Comparison of ENCODE assay signal across 9 cellular contexts in genomic region chr6:116682334-116682712, GRCh38. TPM values are rescaled to one million over a fixed set of nuclear protein-coding genes. Genes with fewer than 3 reads are reported as not detected.
DNase-seq lines count a peak whose midpoint lies in the region; ATAC-seq and TF ChIP-seq lines count a peak whose summit lies in the region.
"Had no signal": no experiment of that assay in that cellular context is flagged by ENCODE, and none has a peak within 500 bp of the region (broad histone marks: within the 10 kb centered on the region; RNA-seq: fewer than 3 reads in every experiment).

No MANE protein-coding gene starts in this region.

- no peaks in the 10 kb centered on the region for H3K9me3 ChIP-seq in testis

- 46 to 55% methylated on average over 5 of the region's 5 CpGs for WGBS in testis, 2 donors

- H3K27ac ChIP-seq in brain microvascular endothelial cell (no peak overlapping the region), testis (no peak overlapping the region)
- H3K27ac ChIP-seq: KMS-11 had no signal

- peak; percentile 57 for DNase-seq in Ammon's horn (ENCODE audit: low spot score)
- DNase-seq in SIG-M5 treated with dmso at 0.1 percent for 504 hours (lab: John Stamatoyannopoulos, UW; ENCODE audit: unreplicated experiment), result peak; percentile 77
- peak; percentile 3 for DNase-seq in brain microvascular endothelial cell
- peak; percentile 30 to 62 for DNase-seq in lung microvascular endothelial cell (ENCODE audit: low read depth in 2 of 2)
- no peak for DNase-seq in testis
- DNase-seq in posterior vena cava (ENCODE audit: low spot score), result no peak

- no peaks in the 10 kb centered on the region for H3K36me3 ChIP-seq in brain microvascular endothelial cell (replicated peaks)
- no peaks in the 10 kb centered on the region for H3K36me3 ChIP-seq in testis (ENCODE audit: low read depth, missing control alignments)

- TF ChIP-seq CTCF in brain microvascular endothelial cell (IDR thresholded peaks at IDR 0.05; ENCODE audit: low read depth, low read length, missing control alignments) (no peak), testis (IDR thresholded peaks at IDR 0.05) (no peak)

- intact Hi-C loops in testis (cut with DNase I; ENCODE audit: low total_unique reads) (no loop called here), posterior vena cava (cut with DNase I) (no loop called here)

- peaks cover 5% of the 10 kb centered on the region for H3K4me1 ChIP-seq in testis

- H3K27me3 ChIP-seq in brain microvascular endothelial cell (replicated peaks) (no peaks in the 10 kb centered on the region), testis (no peaks in the 10 kb centered on the region)

- H3K4me3 ChIP-seq in brain microvascular endothelial cell (ENCODE audit: low read depth, low read length) (no peak overlapping the region), testis (peak overlapping the region; percentile 88 to 92)

- no peak for TF ChIP-seq POLR2A in testis (IDR thresholded peaks at IDR 0.05)

- peak; percentile 26 for ATAC-seq in GM18499 (IDR thresholded peaks at IDR 0.05; ENCODE audit: insufficient read depth, unreplicated experiment)
- ATAC-seq in HG03378 (IDR thresholded peaks at IDR 0.05; ENCODE audit: unreplicated experiment), result peak; percentile 38

- in situ Hi-C loops in brain microvascular endothelial cell (cut with HindIII; ENCODE audit: low pct_ligation_motif_present, low sequenced_read_pairs), result no loop called here

RNA-seq across cellular contexts. Expression of gene KPNA5, which starts 1.3 kb away (rescaled TPM):
- total RNA-seq in lung microvascular endothelial cell (5.2 and 14.5 TPM in 2 replicates), testis (10 to 100 TPM; 23.4 to 32.8 TPM), posterior vena cava (10 to 100 TPM; 18.3 to 23.7 TPM)
- polyA plus RNA-seq in testis (ENCODE audit: insufficient read depth, low read depth, low replicate concordance), result 50.3 TPM

RNA-seq across cellular contexts. Expression of gene ZUP1, which starts 13.8 kb away (rescaled TPM):
- total RNA-seq in lung microvascular endothelial cell, result 17.2 and 34.7 TPM in 2 replicates
- total RNA-seq in testis, result 10 to 100 TPM; 11.8 to 13.6 TPM
- 8.5 TPM for polyA plus RNA-seq in testis (ENCODE audit: insufficient read depth, low read depth, low replicate concordance)
- total RNA-seq in posterior vena cava, result 10 to 100 TPM; 10.1 to 11.1 TPM

Comparison
In these comparisons a context has a peak if more than half of its experiments do, and no peak if none do; other contexts are left out.
1. DNase-seq: peak in Ammon's horn (single experiment), SIG-M5 treated with dmso at 0.1 percent for 504 hours (single experiment), brain microvascular endothelial cell (single experiment) and lung microvascular endothelial cell (2 of 2); none in testis (single experiment) and posterior vena cava (single experiment).